In genomic region chr17:3549610-3550162, GRCh38 we compare ENCODE assay signal across 31 cellular contexts. TPM values are rescaled to one million over a fixed set of nuclear protein-coding genes. Genes with fewer than 3 reads are reported as not detected.
"Had no signal": no experiment of that assay in that cellular context is flagged by ENCODE, and none has a peak within 500 bp of the region (broad histone marks: within the 10 kb centered on the region; RNA-seq: fewer than 3 reads in every experiment).

No MANE protein-coding gene starts in this region.

- H3K36me3 ChIP-seq: esophagus muscularis mucosa, gastrocnemius medialis, heart right ventricle had no signal

- DNase-seq: activated CD4-positive, alpha-beta memory T cell treated with anti-CD3 and anti-CD28 coated beads, Interleukin-2, amount 10 ng/mL, durations not matched to agents 7 days and 5 days; activated CD4-positive, alpha-beta T cell treated with anti-CD3 and anti-CD28 coated beads for 36 hours; activated CD4-positive, alpha-beta T cell treated with anti-CD3 and anti-CD28 coated beads, Interleukin-2, amount 10 ng/mL, durations not matched to agents 7 days and 5 days; activated CD4-positive, alpha-beta T cell treated with anti-CD3 and anti-CD28 coated beads, Interleukin-2, amount 50 U/mL, for 4 hours; activated CD4-positive, CD25-positive, alpha-beta regulatory T cell; activated CD4-positive, CD25-positive, alpha-beta regulatory T cell treated with anti-CD3 and anti-CD28 coated beads, Interleukin-2, amount 50 U/mL, for 72 hours; activated CD8-positive, alpha-beta memory T cell treated with anti-CD3 and anti-CD28 coated beads, Interleukin-2, amount 50 U/mL, for 48 hours; activated effector memory CD4-positive, alpha-beta T cell treated with Interleukin-2 at 50 U/mL for 16 hours; activated gamma-delta T cell treated with Interleukin-2 at 50 U/mL for 16 hours; activated naive CD4-positive, alpha-beta T cell treated with anti-CD3 and anti-CD28 coated beads, Interleukin-2, amount 50 U/mL, for 16 hours; activated naive CD4-positive, alpha-beta T cell treated with Interleukin-2 at 50 U/mL for 16 hours; activated T-cell treated with anti-CD3 and anti-CD28 coated beads for 4 hours; activated T-cell treated with anti-CD3 and anti-CD28 coated beads, Interleukin-2, amount 50 U/mL, for 24 hours; amniotic stem cell; anterior cingulate cortex; caudate nucleus; cortex of kidney; dermis blood vessel endothelial cell; effector CD4-positive, alpha-beta T cell; effector memory CD8-positive, alpha-beta T cell; erythroblast; foreskin keratinocyte; gastrocnemius medialis; heart right ventricle; T-helper 2 cell had no signal

- H3K9me3 ChIP-seq: esophagus muscularis mucosa, gastrocnemius medialis, heart right ventricle had no signal

- H3K4me3 ChIP-seq: esophagus muscularis mucosa, gastrocnemius medialis, heart right ventricle, hepatocyte had no signal

- H3K27ac Mint-ChIP-seq: activated CD4-positive, alpha-beta memory T cell treated with anti-CD3 and anti-CD28 coated beads, Interleukin-2, amount 10 ng/mL, durations not matched to agents 7 days and 5 days; activated CD4-positive, alpha-beta T cell treated with anti-CD3 and anti-CD28 coated beads for 36 hours; activated CD4-positive, alpha-beta T cell treated with anti-CD3 and anti-CD28 coated beads, Interleukin-2, amount 10 ng/mL, durations not matched to agents 7 days and 5 days; activated naive CD8-positive, alpha-beta T cell; activated T-cell treated with anti-CD3 and anti-CD28 coated beads, Interleukin-2, amount 50 U/mL, for 24 hours; activated T-helper 17 cell treated with anti-CD3 and anti-CD28 coated beads, Interleukin-2, amount 50 U/mL, for 72 hours; effector memory CD8-positive, alpha-beta T cell had no signal

- H3K9me3 Mint-ChIP-seq: activated CD4-positive, alpha-beta memory T cell treated with anti-CD3 and anti-CD28 coated beads, Interleukin-2, amount 10 ng/mL, durations not matched to agents 7 days and 5 days; activated CD4-positive, alpha-beta T cell treated with anti-CD3 and anti-CD28 coated beads, Interleukin-2, amount 10 ng/mL, durations not matched to agents 7 days and 5 days; activated T-cell treated with anti-CD3 and anti-CD28 coated beads, Interleukin-2, amount 50 U/mL, for 24 hours; activated T-helper 17 cell treated with anti-CD3 and anti-CD28 coated beads, Interleukin-2, amount 50 U/mL, for 72 hours; effector memory CD8-positive, alpha-beta T cell had no signal

- H2AFZ ChIP-seq: hepatocyte had no signal

- H3K4me1 ChIP-seq: esophagus muscularis mucosa, gastrocnemius medialis, heart right ventricle had no signal

- H3K4me3 Mint-ChIP-seq: activated CD4-positive, alpha-beta memory T cell treated with anti-CD3 and anti-CD28 coated beads, Interleukin-2, amount 10 ng/mL, durations not matched to agents 7 days and 5 days; activated CD4-positive, alpha-beta T cell treated with anti-CD3 and anti-CD28 coated beads for 36 hours; activated CD4-positive, alpha-beta T cell treated with anti-CD3 and anti-CD28 coated beads, Interleukin-2, amount 10 ng/mL, durations not matched to agents 7 days and 5 days; activated naive CD8-positive, alpha-beta T cell; activated T-cell treated with anti-CD3 and anti-CD28 coated beads, Interleukin-2, amount 50 U/mL, for 24 hours; activated T-helper 17 cell treated with anti-CD3 and anti-CD28 coated beads, Interleukin-2, amount 50 U/mL, for 72 hours; effector memory CD8-positive, alpha-beta T cell had no signal

- H3K79me2 ChIP-seq: hepatocyte had no signal

- ATAC-seq: activated CD4-positive, alpha-beta T cell treated with anti-CD3 and anti-CD28 coated beads for 36 hours; activated T-helper 17 cell treated with anti-CD3 and anti-CD28 coated beads, Interleukin-2, amount 50 U/mL, for 72 hours; effector memory CD8-positive, alpha-beta T cell; foreskin keratinocyte; gastrocnemius medialis; heart right ventricle had no signal

- H3K4me1 Mint-ChIP-seq: activated CD4-positive, alpha-beta memory T cell treated with anti-CD3 and anti-CD28 coated beads, Interleukin-2, amount 10 ng/mL, durations not matched to agents 7 days and 5 days; activated CD4-positive, alpha-beta T cell treated with anti-CD3 and anti-CD28 coated beads for 36 hours; activated CD4-positive, alpha-beta T cell treated with anti-CD3 and anti-CD28 coated beads, Interleukin-2, amount 10 ng/mL, durations not matched to agents 7 days and 5 days; activated T-helper 17 cell treated with anti-CD3 and anti-CD28 coated beads, Interleukin-2, amount 50 U/mL, for 72 hours had no signal

- H3K27me3 ChIP-seq: foreskin keratinocyte, gastrocnemius medialis, heart right ventricle, hepatocyte had no signal

- H3K4me2 ChIP-seq: hepatocyte had no signal

- H3K27me3 Mint-ChIP-seq: activated CD4-positive, alpha-beta memory T cell treated with anti-CD3 and anti-CD28 coated beads, Interleukin-2, amount 10 ng/mL, durations not matched to agents 7 days and 5 days; activated CD4-positive, alpha-beta T cell treated with anti-CD3 and anti-CD28 coated beads, Interleukin-2, amount 10 ng/mL, durations not matched to agents 7 days and 5 days; activated naive CD8-positive, alpha-beta T cell had no signal

- H3K36me3 Mint-ChIP-seq: activated naive CD8-positive, alpha-beta T cell had no signal

- FAIRE-seq: astrocyte, colon had no signal

- H3K27ac ChIP-seq: esophagus muscularis mucosa, foreskin keratinocyte, gastrocnemius medialis, heart right ventricle, hepatocyte had no signal

RNA-seq across cellular contexts. Expression of gene TRPV3, which starts 7.9 kb away (rescaled TPM):
- total RNA-seq: dermis blood vessel endothelial cell had no signal
